In the genomic region with DNA sequence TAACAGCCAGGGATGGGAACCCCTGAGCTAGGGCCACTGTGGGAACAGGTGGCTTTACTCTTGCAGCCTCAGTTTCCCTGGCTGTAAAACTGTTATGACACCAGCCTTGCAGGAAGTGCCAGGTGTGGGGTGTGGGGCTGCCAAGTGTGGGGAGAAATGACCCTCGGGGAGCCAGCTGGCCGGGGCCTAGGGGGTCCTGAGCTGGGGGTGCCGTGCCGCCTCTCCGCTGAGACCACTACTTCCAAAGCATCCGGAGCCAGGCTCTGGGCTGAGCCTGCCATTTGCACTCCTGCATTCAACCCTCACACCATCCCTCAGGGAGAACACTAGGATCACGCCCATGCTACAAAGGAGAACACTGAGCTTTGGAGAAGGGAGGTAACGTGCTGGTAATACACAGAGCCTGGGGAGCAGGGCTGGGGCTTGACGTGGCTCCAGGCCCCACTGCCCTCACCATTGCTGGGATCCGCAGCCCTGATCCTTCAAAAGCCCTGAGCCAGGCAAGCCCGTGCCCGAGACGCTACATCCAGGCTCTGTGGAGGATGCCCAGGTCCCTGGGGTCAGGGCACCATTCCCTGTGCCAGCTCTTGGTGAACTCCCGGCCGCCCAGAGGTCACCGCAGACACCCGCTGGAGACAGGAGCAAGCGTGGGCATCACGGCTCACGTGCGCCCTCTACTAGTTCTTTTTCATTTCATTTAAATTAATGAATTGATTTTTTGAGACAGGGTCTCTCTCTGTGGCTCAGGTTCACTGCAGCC, we compare ENCODE assay signal across 9 cellular contexts. TPM values are rescaled to one million over a fixed set of nuclear protein-coding genes. Genes with fewer than 3 reads are reported as not detected.
DNase-seq lines count a peak whose midpoint lies in the region; ATAC-seq and TF ChIP-seq lines count a peak whose summit lies in the region.
"Had no signal": no experiment of that assay in that cellular context is flagged by ENCODE, and none has a peak within 500 bp of the region (broad histone marks: within the 10 kb centered on the region; RNA-seq: fewer than 3 reads in every experiment).

No MANE protein-coding gene starts in this region.

- H3K27me3 ChIP-seq in OCI-LY1 (ENCODE audit: insufficient read depth, low read length) = peaks cover 3% of the 10 kb centered on the region; the same call in 1 of the 2 replicates

- intact Hi-C loops in natural killer cell (cut with micrococcal nuclease) = loop anchor here (1.0 to 10.0 kb wide), 4 partner anchors 63 to 420 kb away; no protein-coding TSS in a partner anchor

- H3K27me3 Mint-ChIP-seq in natural killer cell (ENCODE audit: low read depth in 2 of 2) = peaks cover 6% of the 10 kb centered on the region in 2 donors

- H3K9me3 ChIP-seq in OCI-LY1 (ENCODE audit: low read length) = no peaks in the 10 kb centered on the region

- no peak overlapping the region for H3K4me2 ChIP-seq in OCI-LY1 (ENCODE audit: low read length)

- no peak overlapping the region for H3K4me3 Mint-ChIP-seq in natural killer cell

- H3K9me2 ChIP-seq in OCI-LY1 (ENCODE audit: low read depth, low read length) = no peaks in the 10 kb centered on the region

- no peaks in the 10 kb centered on the region for H3K4me1 Mint-ChIP-seq in natural killer cell

- no peak overlapping the region for H3K4me3 ChIP-seq in OCI-LY1 (ENCODE audit: low read depth, low read length, poor library complexity, severe bottlenecking)

- no peaks in the 10 kb centered on the region for H3K9me3 Mint-ChIP-seq in natural killer cell

- H3K4me1 ChIP-seq in OCI-LY1 (ENCODE audit: insufficient read depth, low read length, severe bottlenecking) = no peaks in the 10 kb centered on the region

- DNase-seq in HT-29 (ENCODE audit: low spot score) (peak; percentile 81), activated T-cell treated with anti-CD3 and anti-CD28 coated beads for 1 hour (ENCODE audit: low read depth) (peak; percentile 36), natural killer cell (peak; percentile 43)
- peak; percentile 6 to 68 (median 34) for DNase-seq in stimulated activated naive CD4-positive, alpha-beta T cell (lab: John Stamatoyannopoulos, UW)

- no peaks in the 10 kb centered on the region for H3K36me3 Mint-ChIP-seq in natural killer cell

- no peak overlapping the region for H3K27ac Mint-ChIP-seq in natural killer cell

- no peaks in the 10 kb centered on the region for H3F3A ChIP-seq in OCI-LY1 (ENCODE audit: insufficient read depth, low read length)

- H3K79me2 ChIP-seq in OCI-LY1 (ENCODE audit: insufficient read depth, low read length) = no peaks in the 10 kb centered on the region

- ATAC-seq in esophagus mucosa (peak; percentile 48), natural killer cell (peak; percentile 54 to 67 (median 65)), GM18519 (IDR thresholded peaks at IDR 0.05; ENCODE audit: low FRiP score, unreplicated experiment) (no peak)

- no peak overlapping the region for H2AFZ ChIP-seq in OCI-LY1 (ENCODE audit: low read length)

- H3K9ac ChIP-seq in OCI-LY1 (ENCODE audit: low read length) = no peak overlapping the region

- TF ChIP-seq CTCF in C4-2B (conservative IDR thresholded peaks at IDR 0.05) (peak; percentile 73), OCI-LY1 (IDR thresholded peaks at IDR 0.05; ENCODE audit: low read length) (peak; percentile 68), natural killer cell (IDR thresholded peaks at IDR 0.05) (peak; percentile 77)

- no peaks in the 10 kb centered on the region; the same call in 1 of the 2 replicates for H3K36me3 ChIP-seq in OCI-LY1 (ENCODE audit: insufficient read depth, low read length)

- H3K27ac ChIP-seq in C4-2B = no peak overlapping the region
- H3K27ac ChIP-seq in OCI-LY1 (ENCODE audit: low read depth, low read length, poor library complexity, severe bottlenecking) = no peak overlapping the region
- H3K27ac ChIP-seq: HL-60 had no signal

- H4K20me1 ChIP-seq in OCI-LY1 (ENCODE audit: insufficient read depth, low read length) = no peaks in the 10 kb centered on the region

RNA-seq across cellular contexts. Expression of gene GINS2, which starts 28.8 kb away (rescaled TPM):
- 22.8 and 23.4 TPM in 2 replicates for total RNA-seq in HT-29 (2014; rRNA removed; shearing (Covaris generic))
- 10.9 TPM for total RNA-seq in esophagus mucosa
- total RNA-seq in natural killer cell = 1 to 10 TPM in 1 of 3 donors, under 1 TPM in 2; 0.73 to 2.6 (median 0.89) TPM

RNA-seq across cellular contexts. Expression of gene C16orf74, which starts 33.3 kb away (rescaled TPM):
- total RNA-seq in HT-29 (2014; rRNA removed; shearing (Covaris generic)) = 84.9 and 92.0 TPM in 2 replicates
- total RNA-seq in esophagus mucosa = 10.9 TPM
- 1 to 10 TPM in 2 of 3 donors, under 1 TPM in 1; 0.71 to 2.2 (median 1.8) TPM for total RNA-seq in natural killer cell
